In the genomic region with DNA sequence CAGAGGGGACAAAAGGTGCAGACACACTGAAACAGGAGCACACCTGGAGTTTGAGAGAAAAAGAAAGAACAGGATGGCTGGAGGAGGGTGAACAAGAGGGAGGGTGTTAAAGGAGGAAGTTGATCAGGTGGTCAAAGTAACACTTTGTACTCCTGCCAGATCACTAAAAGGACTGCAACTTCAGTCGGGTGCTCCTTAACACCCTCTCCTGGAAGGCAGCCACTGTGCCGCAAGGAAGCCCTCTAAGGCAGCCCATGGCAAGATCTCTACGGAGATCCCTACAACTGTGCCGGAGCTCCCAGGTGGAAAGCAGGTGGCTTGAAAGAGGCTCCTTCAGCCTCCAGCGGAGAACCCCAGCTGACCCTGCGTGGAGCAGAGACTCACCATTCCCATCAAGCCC, we compare ENCODE assay signal across 22 cellular contexts.
A peak's percentile ranks its signal among the peaks of the same experiment; 100 is the strongest.
DNase-seq lines count a peak whose midpoint lies in the region; ATAC-seq, FAIRE-seq and TF ChIP-seq lines count a peak whose summit lies in the region.
"Had no signal": no experiment of that assay in that cellular context is flagged by ENCODE, and none has a peak within 500 bp of the region (broad histone marks: within the 10 kb centered on the region; RNA-seq: fewer than 3 reads in every experiment).

No MANE protein-coding gene starts in this region.

- TF ChIP-seq CTCF in HCT116 (IDR thresholded peaks at IDR 0.05 in 2 of 3, conservative IDR thresholded peaks at IDR 0.05 in 1 of 3; ENCODE audit: borderline replicate concordance in 1 of 3, insufficient read depth in 1 of 3, low read depth in 2 of 3, low read length in 2 of 3) (0 out of 6 replicates have a peak, but pooled peaks of 1 of the 3 experiments have one; percentile 21), Panc1 (IDR thresholded peaks at IDR 0.05) (no peak), osteoblast (IDR thresholded peaks at IDR 0.05; ENCODE audit: extremely low read depth, low read depth, low read length) (no peak)

- POLR2A ChIA-PET in HCT116 (lab: Charles Lee) (no interaction called here), Panc1 (lab: Charles Lee) (no interaction called here)

- FAIRE-seq in small intestine (lab: Jason Lieb, UNC) = no peak
- FAIRE-seq: colon, GM18507, islet of Langerhans had no signal

- ATAC-seq in HCT116 (peak; percentile 88), Panc1 (peak; percentile 84), HG03460 (IDR thresholded peaks at IDR 0.05; ENCODE audit: unreplicated experiment) (no peak)

- H3K27ac ChIP-seq in HCT116 (ENCODE audit: low read depth, low read length) (no peak overlapping the region), Panc1 (ENCODE audit: low read length) (no peak overlapping the region), small intestine (ENCODE audit: low read depth in 1 of 2, low read length in 1 of 2) (no peak overlapping the region), osteoblast (ENCODE audit: low read depth, low read length) (no peak overlapping the region)
- H3K27ac ChIP-seq: neutrophil, sigmoid colon, SJCRH30, thoracic aorta had no signal

- H3K9me3 ChIP-seq in HCT116 (ENCODE audit: control insufficient read depth in 1 of 2, insufficient read depth in 1 of 2, low read depth in 1 of 2, low read length in 2 of 2) (no peaks in the 10 kb centered on the region), Panc1 (ENCODE audit: control insufficient read depth, insufficient read depth, low read depth, low read length) (no peaks in the 10 kb centered on the region), small intestine (ENCODE audit: control insufficient read depth, low read depth) (no peaks in the 10 kb centered on the region), osteoblast (ENCODE audit: low read depth, low read length) (no peaks in the 10 kb centered on the region)
- H3K9me3 ChIP-seq: neutrophil, sigmoid colon, SJCRH30, thoracic aorta had no signal

- intact Hi-C loops in HCT116 (cut with micrococcal nuclease) = no loop called here
- intact Hi-C loops in Panc1 (cut with micrococcal nuclease; ENCODE audit: unreplicated experiment) = no loop called here

- no peaks in the 10 kb centered on the region for H3K36me3 ChIP-seq in HCT116 (ENCODE audit: control insufficient read depth in 1 of 2, insufficient read depth in 2 of 2, low read length in 2 of 2)
- H3K36me3 ChIP-seq in Panc1 (ENCODE audit: control insufficient read depth, insufficient read depth, low read length) = no peaks in the 10 kb centered on the region
- no peaks in the 10 kb centered on the region for H3K36me3 ChIP-seq in small intestine (ENCODE audit: control insufficient read depth in 2 of 2, insufficient read depth in 2 of 2, low read length in 2 of 2)
- H3K36me3 ChIP-seq in osteoblast (ENCODE audit: insufficient read depth, low read length) = no peaks in the 10 kb centered on the region
- H3K36me3 ChIP-seq: BE2C, neutrophil, sigmoid colon, SJCRH30, thoracic aorta had no signal

- H3K79me2 ChIP-seq in HCT116 (ENCODE audit: insufficient read depth, low read length) (no peaks in the 10 kb centered on the region), osteoblast (ENCODE audit: insufficient read depth, low read length) (no peaks in the 10 kb centered on the region)

- no peaks in the 10 kb centered on the region for H3K27me3 ChIP-seq in HCT116 (ENCODE audit: insufficient read depth, low read length)
- no peaks in the 10 kb centered on the region for H3K27me3 ChIP-seq in Panc1 (ENCODE audit: control insufficient read depth, insufficient read depth, low read length)
- H3K27me3 ChIP-seq in small intestine (ENCODE audit: control insufficient read depth in 2 of 2, insufficient read depth in 2 of 2, low read length in 2 of 2) = no peaks in the 10 kb centered on the region
- H3K27me3 ChIP-seq in osteoblast (ENCODE audit: insufficient read depth, low read length) = no peaks in the 10 kb centered on the region
- H3K27me3 ChIP-seq: BE2C had no signal

- H3K9ac ChIP-seq in HCT116 (ENCODE audit: low read length) = peak overlapping the region; percentile 29

- CTCF ChIA-PET in HCT116 (lab: Charles Lee) (interaction anchor here (1.7 kb wide), 1 partner anchor 180 kb away, joined by 4 read pairs; no protein-coding TSS in a partner anchor), Panc1 (lab: Charles Lee) (no interaction called here)

- H3K4me1 ChIP-seq in HCT116 (ENCODE audit: control insufficient read depth in 1 of 2, insufficient read depth in 2 of 2, low read length in 2 of 2) (peaks cover 26 to 37% of the 10 kb centered on the region in 2 experiments), Panc1 (ENCODE audit: control insufficient read depth, insufficient read depth, low read length) (0 out of 2 replicates have a peak, but pooled peaks cover 4% of the 10 kb centered on the region), small intestine (ENCODE audit: control insufficient read depth in 2 of 2, insufficient read depth in 1 of 2, low read depth in 1 of 2, low read length in 1 of 2) (peaks cover 0 to 2% of the 10 kb centered on the region in 2 donors), osteoblast (ENCODE audit: insufficient read depth, low read length) (no peaks in the 10 kb centered on the region)
- H3K4me1 ChIP-seq: BE2C, sigmoid colon had no signal

- no peaks in the 10 kb centered on the region for H3K9me2 ChIP-seq in HCT116 (ENCODE audit: insufficient read depth)

- TF ChIP-seq POLR2A in HCT116 (IDR thresholded peaks at IDR 0.05; ENCODE audit: borderline replicate concordance, extremely low read depth, insufficient read depth, insufficient read length) = no peak

- no peaks in the 10 kb centered on the region for H4K20me1 ChIP-seq in HCT116 (ENCODE audit: insufficient read depth)
- no peaks in the 10 kb centered on the region for H4K20me1 ChIP-seq in osteoblast (ENCODE audit: insufficient read depth, low read length)

- no TSS peak for BruUV-seq in HCT116 (replicated peaks; lab: Mats Ljungman, UMichigan)
- BruUV-seq in Panc1 (replicated peaks; lab: Mats Ljungman, UMichigan) = no TSS peak

- no peak for TF ChIP-seq RAD21 in HCT116 (IDR thresholded peaks at IDR 0.05; ENCODE audit: low read depth)

- RAD21 ChIA-PET in HCT116 (lab: Charles Lee; ENCODE audit: low non-redundant PET in 1 of 2, low total read pairs in 2 of 2, uncharacterized antibody in 2 of 2, unreplicated experiment in 2 of 2) = no interaction called here

- 5 to 7% (median 6%) methylated on average over 6 of the region's 6 CpGs for WGBS in small intestine, 3 donors

- peak overlapping the region; percentile 84 for H2AFZ ChIP-seq in HCT116 (ENCODE audit: low read depth, low read length, poor library complexity, severe bottlenecking)
- H2AFZ ChIP-seq in osteoblast (ENCODE audit: low read length) = no peak overlapping the region

- in situ Hi-C loops in Panc1 (cut with HindIII; ENCODE audit: low pct_unique_long_range_greater_than_20kb, low sequenced_read_pairs) = no loop called here

- DNase-seq in HCT116 (ENCODE audit: low read depth, low spot score) = no peak
- no peak for DNase-seq in Panc1 (ENCODE audit: low read depth, low spot score)
- peak; percentile 64 for DNase-seq in iPS-NIHi7 (ENCODE audit: extremely low spot score)
- DNase-seq in small intestine = peak; percentile 76
- no peak for DNase-seq in germinal center (ENCODE audit: low spot score)
- DNase-seq in osteoblast (ENCODE audit: insufficient read length, low spot score, missing footprints) = no peak
- no peak for DNase-seq in DMS153 treated with DMSO at 0.1 percent for 48 hours (lab: John Stamatoyannopoulos, UW; ENCODE audit: unreplicated experiment)
- DNase-seq: activated CD4-positive, alpha-beta T cell treated with anti-CD3 and anti-CD28 coated beads, Interleukin-2, amount 10 ng/mL, durations not matched to agents 24 days and 14 days; activated naive CD4-positive, alpha-beta T cell treated with anti-CD3 and anti-CD28 coated beads for 36 hours; BE2C; HFFc6; NCI-H2227 treated with DMSO at 0.1 percent for 48 hours; sigmoid colon; SJCRH30; stimulated activated CD4-positive, alpha-beta T cell treated with anti-CD3 and anti-CD28 coated beads, Interleukin-2, amount 100 ng/mL, for 48 hours; stimulated activated CD8-positive, alpha-beta memory T cell treated with anti-CD3 and anti-CD28 coated beads, Interleukin-4, amount 100 ng/mL, for 48 hours had no signal

- peak overlapping the region; percentile 80 for H3K4me2 ChIP-seq in HCT116 (ENCODE audit: low read length)
- H3K4me2 ChIP-seq in osteoblast (ENCODE audit: insufficient read depth, low read length) = no peak overlapping the region

- H3K4me3 ChIP-seq in HCT116 (replicated peaks in 1 of 2; ENCODE audit: low read depth in 1 of 2, low read length in 2 of 2) = peak overlapping the region; percentile 29 to 51
- peak overlapping the region in 1 of 2 experiments; percentile 0; a peak in 1 of 4 replicates for H3K4me3 ChIP-seq in Panc1 (ENCODE audit: low read depth in 2 of 2, low read length in 2 of 2)
- no peak overlapping the region for H3K4me3 ChIP-seq in small intestine (ENCODE audit: low read depth in 1 of 2, low read length in 2 of 2)
- H3K4me3 ChIP-seq in osteoblast (ENCODE audit: insufficient read depth, low read length) = no peak overlapping the region
- H3K4me3 ChIP-seq: sigmoid colon, SJCRH30, thoracic aorta had no signal

TF ChIP-seq in HCT116, 20 proteins besides CTCF, POLR2A, EP300 and RAD21:
- TF ChIP-seq, protein P1, sequence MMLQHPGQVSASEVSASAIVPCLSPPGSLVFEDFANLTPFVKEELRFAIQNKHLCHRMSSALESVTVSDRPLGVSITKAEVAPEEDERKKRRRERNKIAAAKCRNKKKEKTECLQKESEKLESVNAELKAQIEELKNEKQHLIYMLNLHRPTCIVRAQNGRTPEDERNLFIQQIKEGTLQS (IDR thresholded peaks at IDR 0.05) = no peak
- peak; percentile 29 for TF ChIP-seq TCF7L2 (IDR thresholded peaks at IDR 0.05; ENCODE audit: borderline replicate concordance, extremely low read depth, insufficient read depth, insufficient read length)
- TF ChIP-seq ELF1 (IDR thresholded peaks at IDR 0.05; ENCODE audit: borderline replicate concordance, low read depth) = no peak
- TF ChIP-seq ZBTB33 (IDR thresholded peaks at IDR 0.05; ENCODE audit: extremely low read depth, insufficient replicate concordance, low read length) = no peak
- no peak for TF ChIP-seq CEBPB (IDR thresholded peaks at IDR 0.05; ENCODE audit: low read depth)

Comparison
In these comparisons a context has a peak if more than half of its experiments do, and no peak if none do; other contexts are left out.
1. DNase-seq: peak in iPS-NIHi7 (single experiment) and small intestine (single experiment); none in HCT116 (single experiment), Panc1 (single experiment), germinal center (single experiment), osteoblast (single experiment) and DMS153 treated with DMSO at 0.1 percent for 48 hours (single experiment).
2. H3K4me3 ChIP-seq: peak in HCT116 (2 of 2); none in small intestine (0 of 2) and osteoblast (single experiment).